In genomic region chr1:226738995-226739695, GRCh38 we compare ENCODE assay signal across 8 cellular contexts. TPM values are rescaled to one million over a fixed set of nuclear protein-coding genes. Genes with fewer than 3 reads are reported as not detected.
DNase-seq lines count a peak whose midpoint lies in the region; FAIRE-seq and TF ChIP-seq lines count a peak whose summit lies in the region.

ITPKB (minus strand) TSS chr1:226739282; CDS start chr1:226737458, 1,824 bp downstream.

- H3K9ac ChIP-seq in BLaER1: peak within 1 kb of the TSS; percentile 89
- no peak within 1 kb of the TSS for H3K9ac ChIP-seq in neural progenitor cell

- peak within 1 kb of the TSS; percentile 89 for H3K27ac ChIP-seq in BLaER1
- H3K27ac ChIP-seq in neural progenitor cell: no peak within 1 kb of the TSS

- FAIRE-seq in RCC 7860 (lab: Jason Lieb, UNC) (no peak), urothelium cell line (lab: Jason Lieb, UNC) (no peak)

- peaks cover 15% of the 10 kb centered on the region for H3K9me3 ChIP-seq in BLaER1
- no peaks in the 10 kb centered on the region for H3K9me3 ChIP-seq in neural progenitor cell (ENCODE audit: low read depth)

- H3K36me3 ChIP-seq in BLaER1 (peaks cover 21% of the 10 kb centered on the region), neural progenitor cell (no peaks in the 10 kb centered on the region)

- DNase-seq in H4 (ENCODE audit: low spot score) (peak; percentile 73), RCC 7860 (ENCODE audit: low spot score) (peak; percentile 17), foreskin melanocyte (peak; percentile 90), neural progenitor cell (ENCODE audit: low spot score) (peak; percentile 48), urothelium cell line (ENCODE audit: low spot score) (peak; percentile 65), DMS114 treated with DMSO at 0.1 percent for 48 hours (lab: John Stamatoyannopoulos, UW; ENCODE audit: unreplicated experiment) (no peak)
- peak; percentile 52 for DNase-seq in activated gamma-delta T cell treated with anti-CD3 and anti-CD28 coated beads, Interleukin-2, amount 50 U/mL, for 16 hours (ENCODE audit: low read depth)

- peaks cover 7% of the 10 kb centered on the region for H3K27me3 Mint-ChIP-seq in neural progenitor cell (ENCODE audit: insufficient read depth, low read depth)

- H3F3A ChIP-seq in neural progenitor cell (ENCODE audit: low read depth): peaks cover 22% of the 10 kb centered on the region

- H3K9me3 Mint-ChIP-seq in neural progenitor cell: peaks cover 10% of the 10 kb centered on the region

- H2AFZ ChIP-seq in neural progenitor cell (replicated peaks): peak within 1 kb of the TSS; percentile 98

- peaks cover 3% of the 10 kb centered on the region for H3K36me3 Mint-ChIP-seq in neural progenitor cell

- peak within 1 kb of the TSS; percentile 85 for H3K4me3 ChIP-seq in BLaER1
- peak within 1 kb of the TSS; percentile 54 for H3K4me3 ChIP-seq in neural progenitor cell

- H4K20me1 ChIP-seq in BLaER1: peaks cover 33% of the 10 kb centered on the region
- no peaks in the 10 kb centered on the region for H4K20me1 ChIP-seq in neural progenitor cell (ENCODE audit: low read depth)

- H3K27ac Mint-ChIP-seq in neural progenitor cell: peak within 1 kb of the TSS; percentile 15

- TF ChIP-seq CTCF in neural progenitor cell (IDR thresholded peaks at IDR 0.05): no peak

- H3K27me3 ChIP-seq in BLaER1 (no peaks in the 10 kb centered on the region), neural progenitor cell (peaks cover 78% of the 10 kb centered on the region)

- H3K4me2 ChIP-seq in BLaER1 (peak within 1 kb of the TSS; percentile 99), neural progenitor cell (peak within 1 kb of the TSS; percentile 98)

- H3K4me3 Mint-ChIP-seq in neural progenitor cell: peak within 1 kb of the TSS; percentile 93

- peaks cover 23% of the 10 kb centered on the region for H3K4me1 Mint-ChIP-seq in neural progenitor cell

- no peaks in the 10 kb centered on the region for H3K79me2 ChIP-seq in neural progenitor cell (ENCODE audit: low read depth)

- H3K4me1 ChIP-seq in BLaER1 (peaks cover 53% of the 10 kb centered on the region), neural progenitor cell (peaks cover 14% of the 10 kb centered on the region)

RNA-seq across cellular contexts. Expression of gene ITPKB, which starts in this region (rescaled TPM):
- 1.9 and 2.1 TPM in 2 replicates for total RNA-seq in H4 (2014; rRNA removed; shearing (Covaris generic))
- total RNA-seq in neural progenitor cell (ENCODE audit: low replicate concordance): 1.6 and 4.5 TPM in 2 replicates
